In genomic region chr3:75978686-75979085, GRCh38 we compare ENCODE assay signal across 16 cellular contexts.
DNase-seq lines count a peak whose midpoint lies in the region; ATAC-seq and TF ChIP-seq lines count a peak whose summit lies in the region.
"Had no signal": no experiment of that assay in that cellular context is flagged by ENCODE, and none has a peak within 500 bp of the region (broad histone marks: within the 10 kb centered on the region; RNA-seq: fewer than 3 reads in every experiment).

No MANE protein-coding gene starts in this region.

- peak overlapping the region; percentile 34 for H3K27ac ChIP-seq in ACC112 (ENCODE audit: low read depth, low read length)
- H3K27ac ChIP-seq: 22Rv1 had no signal

- no peaks in the 10 kb centered on the region for H3K79me2 ChIP-seq in ACC112 (ENCODE audit: control insufficient read depth, insufficient read depth, low read length, unreplicated experiment)

- DNase-seq in HCEC 1CT (peak; percentile 85), amniotic stem cell (lab: John Stamatoyannopoulos, UW) (peak; percentile 28), fibroblast of mammary gland (ENCODE audit: low read depth) (peak; percentile 1), iPS-NIHi7 (ENCODE audit: extremely low spot score) (no peak), hippocampal formation (lab: John Stamatoyannopoulos, UW) (no peak), COLO829 (ENCODE audit: low spot score) (no peak)
- DNase-seq: Calu3, DMS79 treated with DMSO at 0.1 percent for 48 hours, GF-D8, NCI-H1048, NCI-H226, NCI-H526 had no signal

- TF ChIP-seq CTCF in fibroblast of mammary gland (conservative IDR thresholded peaks at IDR 0.05; ENCODE audit: control insufficient read depth, insufficient read depth, low read depth, low read length): no peak

- no peaks in the 10 kb centered on the region for H3K36me3 ChIP-seq in ACC112 (ENCODE audit: insufficient read depth, low read length)

- no peaks in the 10 kb centered on the region for H3K27me3 ChIP-seq in ACC112 (ENCODE audit: insufficient read depth, low read length)

- peaks cover 25% of the 10 kb centered on the region for H3K4me1 ChIP-seq in ACC112 (ENCODE audit: control insufficient read depth, insufficient read depth, low read length, unreplicated experiment)

- H3K4me3 ChIP-seq in ACC112 (ENCODE audit: low read depth, low read length) (peak overlapping the region; percentile 7; the same call in 1 of the 2 replicates), fibroblast of mammary gland (ENCODE audit: control insufficient read depth, low read depth, low read length) (no peak overlapping the region)
- H3K4me3 ChIP-seq: K562 had no signal

- H2AFZ ChIP-seq in ACC112 (ENCODE audit: low read length, unreplicated experiment): no peak overlapping the region

- ATAC-seq in GM18498 (IDR thresholded peaks at IDR 0.05; ENCODE audit: unreplicated experiment): no peak
- ATAC-seq: K562 had no signal

Comparison
In these comparisons a context has a peak if more than half of its experiments do, and no peak if none do; other contexts are left out.
1. DNase-seq: peak in HCEC 1CT (single experiment), amniotic stem cell (single experiment) and fibroblast of mammary gland (single experiment); none in iPS-NIHi7 (single experiment), hippocampal formation (0 of 2) and COLO829 (single experiment).